11 cellular contexts compared by ENCODE assay signal in genomic region chr4:86653237-86653865, GRCh38. TPM values are rescaled to one million over a fixed set of nuclear protein-coding genes. Genes with fewer than 3 reads are reported as not detected.
DNase-seq lines count a peak whose midpoint lies in the region; TF ChIP-seq lines count a peak whose summit lies in the region.
"Had no signal": no experiment of that assay in that cellular context is flagged by ENCODE, and none has a peak within 500 bp of the region (broad histone marks: within the 10 kb centered on the region; RNA-seq: fewer than 3 reads in every experiment).

No MANE protein-coding gene starts in this region.

- no peak overlapping the region for H3K9ac ChIP-seq in KMS-11

- H3K4me2 ChIP-seq in KMS-11, result no peak overlapping the region

- no peaks in the 10 kb centered on the region for H4K20me1 ChIP-seq in KMS-11 (ENCODE audit: insufficient read depth)

- H3K27me3 Mint-ChIP-seq in osteocyte (ENCODE audit: unreplicated experiment), result no peaks in the 10 kb centered on the region

- peaks cover 65% of the 10 kb centered on the region for H3K36me3 Mint-ChIP-seq in osteocyte (ENCODE audit: unreplicated experiment)

- peaks cover 10% of the 10 kb centered on the region for H3K4me1 ChIP-seq in KMS-11 (ENCODE audit: low read depth, poor library complexity, severe bottlenecking)
- H3K4me1 ChIP-seq: prostate gland had no signal

- H3K4me1 Mint-ChIP-seq in osteocyte (ENCODE audit: unreplicated experiment), result no peaks in the 10 kb centered on the region
- H3K4me1 Mint-ChIP-seq: immature natural killer cell had no signal

- H3K4me3 Mint-ChIP-seq in osteocyte (ENCODE audit: unreplicated experiment), result no peak overlapping the region
- H3K4me3 Mint-ChIP-seq: immature natural killer cell had no signal

- H3K27me3 ChIP-seq in KMS-11 (ENCODE audit: insufficient read depth, low read depth), result no peaks in the 10 kb centered on the region

- TF ChIP-seq CTCF in KMS-11 (conservative IDR thresholded peaks at IDR 0.05; ENCODE audit: low read depth, low read length) (peak; percentile 80), osteocyte (IDR thresholded peaks at IDR 0.05) (peak; percentile 31)

- no peak overlapping the region for H3K27ac ChIP-seq in KMS-11
- H3K27ac ChIP-seq: prostate gland had no signal

- H3K27ac Mint-ChIP-seq in osteocyte (ENCODE audit: unreplicated experiment), result no peak overlapping the region
- H3K27ac Mint-ChIP-seq: immature natural killer cell had no signal

- H2AFZ ChIP-seq in KMS-11 (ENCODE audit: low read depth), result no peak overlapping the region

- no peaks in the 10 kb centered on the region for H3K36me3 ChIP-seq in KMS-11 (ENCODE audit: insufficient read depth)
- H3K36me3 ChIP-seq: prostate gland had no signal

- no peaks in the 10 kb centered on the region for H3K79me2 ChIP-seq in KMS-11 (ENCODE audit: insufficient read depth, low read depth)

- H3K4me3 ChIP-seq in KMS-11 (IDR thresholded peaks at IDR 0.05; ENCODE audit: insufficient read depth, low read depth, low read length), result no peak overlapping the region
- H3K4me3 ChIP-seq: prostate gland had no signal

- peaks cover 48% of the 10 kb centered on the region for H3K9me3 Mint-ChIP-seq in osteocyte (ENCODE audit: unreplicated experiment)

- DNase-seq in NCI-H446 (lab: John Stamatoyannopoulos, UW) (peak; percentile 1 to 11), NCI-H446 treated with DMSO at 0.1 percent for 48 hours (lab: John Stamatoyannopoulos, UW) (no peak), cerebellar cortex (ENCODE audit: low spot score) (peak; percentile 6), osteocyte (ENCODE audit: extremely low spot score, unreplicated experiment) (no peak), AG08396 (ENCODE audit: low spot score) (no peak), GM19238 (ENCODE audit: insufficient read length, low spot score) (no peak), inferior parietal cortex (ENCODE audit: extremely low spot score) (no peak)
- DNase-seq: immature natural killer cell, NCI-H2171 had no signal

RNA-seq across cellular contexts. Expression of gene PTPN13, which starts 59.2 kb away (rescaled TPM):
- total RNA-seq in osteocyte, result 55.7 and 56.0 TPM in 2 replicates

Comparison
In these comparisons a context has a peak if more than half of its experiments do, and no peak if none do; other contexts are left out.
1. DNase-seq: peak in NCI-H446 (2 of 2) and cerebellar cortex (single experiment); none in NCI-H446 treated with DMSO at 0.1 percent for 48 hours (single experiment), osteocyte (single experiment), AG08396 (single experiment), GM19238 (single experiment) and inferior parietal cortex (single experiment).